In the genomic region with DNA sequence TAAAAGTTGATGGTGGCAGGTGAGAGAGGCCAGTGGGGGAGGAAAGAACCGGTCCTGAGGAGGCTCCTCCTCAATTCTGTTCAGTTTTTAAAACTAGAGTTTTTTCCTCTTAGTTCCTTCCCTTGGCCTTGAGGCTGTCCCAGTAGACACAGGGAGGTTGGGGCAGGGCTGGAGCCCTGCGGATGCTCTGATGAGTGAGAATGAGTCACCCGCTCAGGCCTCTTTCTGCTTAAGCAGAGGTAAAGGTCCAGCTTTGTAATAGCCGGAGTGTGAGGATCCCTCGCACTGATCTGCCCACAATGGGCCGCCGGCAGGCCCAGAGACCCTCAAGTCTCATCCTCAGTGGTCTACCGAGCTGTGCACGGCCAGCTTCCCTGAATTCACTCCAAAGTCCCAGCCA, we compare ENCODE assay signal across 13 cellular contexts. TPM values are rescaled to one million over a fixed set of nuclear protein-coding genes. Genes with fewer than 3 reads are reported as not detected.
A peak's percentile ranks its signal among the peaks of the same experiment; 100 is the strongest.
DNase-seq lines count a peak whose midpoint lies in the region; TF ChIP-seq lines count a peak whose summit lies in the region.
"Had no signal": no experiment of that assay in that cellular context is flagged by ENCODE, and none has a peak within 500 bp of the region (broad histone marks: within the 10 kb centered on the region; RNA-seq: fewer than 3 reads in every experiment).

No MANE protein-coding gene starts in this region.

- H3K27ac ChIP-seq in colonic mucosa = no peak overlapping the region
- H3K27ac ChIP-seq in A673 (ENCODE audit: low read depth, low read length, poor library complexity, severe bottlenecking) = no peak overlapping the region
- H3K27ac ChIP-seq in WERI-Rb-1 = no peak overlapping the region
- H3K27ac ChIP-seq: left ventricle myocardium inferior had no signal

- CTCF ChIA-PET in A673 (lab: Charles Lee) = no interaction called here

- TF ChIP-seq CTCF in colonic mucosa (IDR thresholded peaks at IDR 0.05) = no peak
- TF ChIP-seq CTCF in A673 (conservative IDR thresholded peaks at IDR 0.05; ENCODE audit: low read depth, low read length) = no peak
- no peak for TF ChIP-seq CTCF in WERI-Rb-1 (IDR thresholded peaks at IDR 0.05; ENCODE audit: low read depth, low read length)

- no peaks in the 10 kb centered on the region for H3K9me3 ChIP-seq in colonic mucosa
- H3K9me3 ChIP-seq in A673 (ENCODE audit: low read depth, low read length, poor library complexity, severe bottlenecking) = no peaks in the 10 kb centered on the region
- no peaks in the 10 kb centered on the region for H3K9me3 ChIP-seq in WERI-Rb-1 (ENCODE audit: severe bottlenecking)
- H3K9me3 ChIP-seq: left ventricle myocardium inferior, prostate gland had no signal

- POLR2A ChIA-PET in A673 (lab: Charles Lee; ENCODE audit: low non-redundant PET) = no interaction called here

- intact Hi-C loops in colonic mucosa (cut with DNase I) (no loop called here), A673 (cut with micrococcal nuclease; ENCODE audit: unreplicated experiment) (no loop called here)

- no peak overlapping the region for H3K4me3 ChIP-seq in colonic mucosa
- H3K4me3 ChIP-seq in A673 (ENCODE audit: low read depth, low read length, poor library complexity, severe bottlenecking) = no peak overlapping the region
- no peak overlapping the region for H3K4me3 ChIP-seq in WERI-Rb-1 (ENCODE audit: low read depth, low read length)
- H3K4me3 ChIP-seq: left ventricle myocardium inferior, prostate gland had no signal

- H3K36me3 ChIP-seq in colonic mucosa (no peaks in the 10 kb centered on the region), A673 (ENCODE audit: insufficient read depth, low read length, poor library complexity, severe bottlenecking) (no peaks in the 10 kb centered on the region), WERI-Rb-1 (no peaks in the 10 kb centered on the region)
- H3K36me3 ChIP-seq: left ventricle myocardium inferior, prostate gland had no signal

- H3K9ac ChIP-seq in colonic mucosa (ENCODE audit: low read depth in 2 of 2, low read length in 2 of 2) = no peak overlapping the region

- no peaks in the 10 kb centered on the region for H3K4me1 ChIP-seq in colonic mucosa
- no peaks in the 10 kb centered on the region for H3K4me1 ChIP-seq in A673 (ENCODE audit: insufficient read depth, low read length, poor library complexity, severe bottlenecking)

- BruUV-seq in A673 (replicated peaks; lab: Mats Ljungman, UMichigan) = no TSS peak

- H3K27me3 ChIP-seq in colonic mucosa = no peaks in the 10 kb centered on the region
- H3K27me3 ChIP-seq in A673 (replicated peaks; ENCODE audit: insufficient read depth, low read depth, low read length, poor library complexity) = no peaks in the 10 kb centered on the region
- H3K27me3 ChIP-seq in WERI-Rb-1 (ENCODE audit: insufficient read depth, low read depth, severe bottlenecking) = no peaks in the 10 kb centered on the region

- DNase-seq in CD1c-positive myeloid dendritic cell (ENCODE audit: extremely low spot score) (peak; percentile 67), MV-4-11 (lab: John Stamatoyannopoulos, UW) (peak; percentile 8), colonic mucosa (peak; percentile 17), mucosa of gallbladder (ENCODE audit: low spot score) (peak; percentile 66), A673 (ENCODE audit: low spot score) (no peak), WERI-Rb-1 (no peak), GM19240 (ENCODE audit: insufficient read length, low spot score) (no peak), NCI-H146 (lab: John Stamatoyannopoulos, UW) (no peak)
- DNase-seq: activated CD4-positive, alpha-beta T cell treated with anti-CD3 and anti-CD28 coated beads for 1 hour; activated effector memory CD4-positive, alpha-beta T cell treated with anti-CD3 and anti-CD28 coated beads, Interleukin-2, amount 50 U/mL, for 16 hours; left ventricle myocardium inferior; NCI-H1694 treated with DMSO at 0.1 percent for 48 hours had no signal

RNA-seq across cellular contexts. Expression of a gene that starts 49.6 kb away (rescaled TPM):
- total RNA-seq in colonic mucosa = 100 to 1,000 TPM; 157 to 164 TPM
- 231 TPM for total RNA-seq in mucosa of gallbladder
- total RNA-seq in A673 (2021) = 39.9 and 43.8 TPM in 2 replicates

Comparison
In these comparisons a context has a peak if more than half of its experiments do, and no peak if none do; other contexts are left out.
1. DNase-seq: peak in CD1c-positive myeloid dendritic cell (single experiment), MV-4-11 (single experiment), colonic mucosa (single experiment) and mucosa of gallbladder (single experiment); none in A673 (single experiment), WERI-Rb-1 (single experiment), GM19240 (single experiment) and NCI-H146 (single experiment).